1 cellular context compared by ENCODE assay signal in genomic region chr6:52726193-52726542, GRCh38.
A peak's percentile ranks its signal among the peaks of the same experiment; 100 is the strongest.
TF ChIP-seq lines count a peak whose summit lies in the region.

No MANE protein-coding gene starts in this region.

TF ChIP-seq in HepG2, 621 proteins besides CTCF, POLR2A, EP300 and RAD21 (continues in another document):
- TF ChIP-seq TMF1 (CRISPR knock-in tag; IDR thresholded peaks at IDR 0.05; ENCODE audit: low read depth) (no peak), NCOA2 (CRISPR knock-in tag; IDR thresholded peaks at IDR 0.05) (no peak), DMAP1 (CRISPR knock-in tag; IDR thresholded peaks at IDR 0.05) (no peak), SIN3A (IDR thresholded peaks at IDR 0.05; ENCODE audit: borderline replicate concordance, low read depth, low read length) (0 out of 2 replicates have a peak, but pooled peaks have one; percentile 45), ZNF10 (CRISPR knock-in tag; IDR thresholded peaks at IDR 0.05; ENCODE audit: borderline replicate concordance, low read depth) (no peak), ZNF788 (CRISPR knock-in tag; IDR thresholded peaks at IDR 0.05; ENCODE audit: borderline replicate concordance) (no peak), ZBTB49 (CRISPR knock-in tag; IDR thresholded peaks at IDR 0.05; ENCODE audit: borderline replicate concordance) (no peak), HNRNPLL (IDR thresholded peaks at IDR 0.05; ENCODE audit: low read depth, low read length, poor library complexity, severe bottlenecking) (no peak), ATF1 (CRISPR knock-in tag; IDR thresholded peaks at IDR 0.05) (no peak), ZNF512B (CRISPR knock-in tag; IDR thresholded peaks at IDR 0.05; ENCODE audit: borderline replicate concordance) (no peak), TRIM22 (IDR thresholded peaks at IDR 0.05) (no peak), TBL1XR1 (IDR thresholded peaks at IDR 0.05; ENCODE audit: borderline replicate concordance, low read length, partially characterized antibody) (no peak), MIER3 (CRISPR knock-in tag; IDR thresholded peaks at IDR 0.05; ENCODE audit: borderline replicate concordance) (no peak), FOXC1 (CRISPR knock-in tag; IDR thresholded peaks at IDR 0.05; ENCODE audit: borderline replicate concordance) (no peak), ZNF749 (CRISPR knock-in tag; IDR thresholded peaks at IDR 0.05; ENCODE audit: borderline replicate concordance) (0 out of 2 replicates have a peak, but pooled peaks have one; percentile 5), TIGD3 (CRISPR knock-in tag; IDR thresholded peaks at IDR 0.05; ENCODE audit: borderline replicate concordance) (no peak), ZNF574 (CRISPR knock-in tag; IDR thresholded peaks at IDR 0.05) (no peak), TFDP1 (CRISPR knock-in tag; IDR thresholded peaks at IDR 0.05; ENCODE audit: borderline replicate concordance) (no peak), ZNF138 (CRISPR knock-in tag; IDR thresholded peaks at IDR 0.05; ENCODE audit: low read depth) (no peak), ZSCAN20 (CRISPR knock-in tag; IDR thresholded peaks at IDR 0.05; ENCODE audit: borderline replicate concordance) (0 out of 2 replicates have a peak, but pooled peaks have one; percentile 15), ZNF451 (CRISPR knock-in tag; IDR thresholded peaks at IDR 0.05) (no peak), KAT2B (IDR thresholded peaks at IDR 0.05; ENCODE audit: borderline replicate concordance, low read depth, low read length) (no peak), CHCHD3 (CRISPR knock-in tag; IDR thresholded peaks at IDR 0.05) (no peak), TRIM24 (CRISPR knock-in tag; IDR thresholded peaks at IDR 0.05) (no peak), ZNF564 (CRISPR knock-in tag; IDR thresholded peaks at IDR 0.05) (no peak), YY1 (IDR thresholded peaks at IDR 0.05; ENCODE audit: insufficient read depth, insufficient replicate concordance, low read depth, low read length) (peak; percentile 28), KDM4B (CRISPR knock-in tag; IDR thresholded peaks at IDR 0.05) (no peak), KLF12 (CRISPR knock-in tag; IDR thresholded peaks at IDR 0.05; ENCODE audit: borderline replicate concordance) (0 out of 2 replicates have a peak, but pooled peaks have one; percentile 5), CENPT (CRISPR knock-in tag; IDR thresholded peaks at IDR 0.05; ENCODE audit: low read depth) (no peak), ARHGAP35 (CRISPR knock-in tag; IDR thresholded peaks at IDR 0.05; ENCODE audit: borderline replicate concordance) (no peak), FOXA1 (IDR thresholded peaks at IDR 0.05) (no peak), FOXA1 (CRISPR knock-in tag; IDR thresholded peaks at IDR 0.05) (no peak), CHD4 (IDR thresholded peaks at IDR 0.05; ENCODE audit: borderline replicate concordance, low read length) (no peak; the same call in 1 of the 2 replicates), GLI4 (CRISPR knock-in tag; IDR thresholded peaks at IDR 0.05; ENCODE audit: borderline replicate concordance) (no peak), MTA1 (CRISPR knock-in tag; IDR thresholded peaks at IDR 0.05; ENCODE audit: borderline replicate concordance) (no peak), RELA (CRISPR knock-in tag; IDR thresholded peaks at IDR 0.05) (no peak), ZBTB4 (CRISPR knock-in tag; IDR thresholded peaks at IDR 0.05; ENCODE audit: borderline replicate concordance) (no peak), MAF1 (CRISPR knock-in tag; IDR thresholded peaks at IDR 0.05; ENCODE audit: borderline replicate concordance) (no peak), ZEB1 (IDR thresholded peaks at IDR 0.05; ENCODE audit: insufficient replicate concordance, low read depth) (no peak), PCBP2 (optimal IDR thresholded peaks at IDR 0.05; ENCODE audit: low read depth, low read length, poor library complexity, severe bottlenecking) (no peak), ATF7-NPFF (CRISPR knock-in tag; IDR thresholded peaks at IDR 0.05; ENCODE audit: low read depth) (no peak), CREBL2 (CRISPR knock-in tag; IDR thresholded peaks at IDR 0.05; ENCODE audit: borderline replicate concordance) (no peak), SRY (CRISPR knock-in tag; IDR thresholded peaks at IDR 0.05) (no peak), ZNF496 (CRISPR knock-in tag; IDR thresholded peaks at IDR 0.05; ENCODE audit: insufficient replicate concordance) (no peak), NAIF1 (CRISPR knock-in tag; IDR thresholded peaks at IDR 0.05; ENCODE audit: borderline replicate concordance) (0 out of 2 replicates have a peak, but pooled peaks have one; percentile 62), MED13 (CRISPR knock-in tag; IDR thresholded peaks at IDR 0.05) (no peak)
